8 cellular contexts compared by ENCODE assay signal in the genomic region with DNA sequence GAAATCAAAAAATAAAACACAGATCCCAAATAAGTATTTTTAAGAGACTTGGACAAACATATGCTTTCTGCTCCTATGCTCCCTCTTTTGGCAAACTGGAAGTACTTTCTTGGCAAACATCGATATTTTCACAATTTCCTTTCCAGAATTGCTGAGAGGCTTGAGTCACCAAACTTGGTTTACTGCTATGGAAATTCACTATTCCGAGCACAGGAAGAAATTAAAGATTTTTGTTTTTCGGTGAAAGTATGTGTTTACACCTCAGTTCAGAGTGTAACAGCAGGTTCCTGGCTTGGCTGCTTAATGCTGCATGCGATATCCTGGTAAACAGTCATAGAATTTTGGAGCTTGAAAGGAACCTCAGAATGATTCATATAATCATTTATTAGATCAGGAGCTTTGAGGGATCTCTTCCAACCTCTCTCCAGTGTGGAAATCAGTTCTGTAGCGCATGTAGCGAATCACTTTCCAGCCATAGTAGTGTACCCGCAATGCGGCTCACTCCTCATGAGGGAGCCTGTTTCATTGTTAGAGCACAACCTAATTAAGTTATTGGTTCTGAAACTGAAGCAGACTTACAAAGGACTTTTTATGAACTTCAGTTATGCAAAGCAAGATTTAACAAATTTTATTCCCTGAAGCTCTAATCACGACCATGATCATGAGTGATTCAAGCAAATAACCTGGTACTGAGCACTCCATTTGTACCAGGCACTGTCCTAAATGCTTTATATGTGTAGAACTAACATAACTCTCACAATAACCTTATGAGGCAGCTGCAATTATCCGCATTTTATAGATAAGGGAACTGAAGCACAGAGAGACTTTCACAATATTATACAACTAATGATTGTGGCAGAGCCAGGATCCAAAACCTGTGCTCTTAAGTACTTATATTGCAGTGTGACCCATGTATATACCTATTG. TPM values are rescaled to one million over a fixed set of nuclear protein-coding genes. Genes with fewer than 3 reads are reported as not detected.
DNase-seq lines count a peak whose midpoint lies in the region; ATAC-seq, FAIRE-seq and TF ChIP-seq lines count a peak whose summit lies in the region.

No MANE protein-coding gene starts in this region.

- no peak overlapping the region for H3K27ac Mint-ChIP-seq in astrocyte (ENCODE audit: unreplicated experiment)

- no peak overlapping the region for H3K4me3 Mint-ChIP-seq in astrocyte (ENCODE audit: unreplicated experiment)

- H3K27ac ChIP-seq in astrocyte (ENCODE audit: low read depth, low read length) (peak overlapping the region; percentile 44), stomach smooth muscle (ENCODE audit: low read length) (peak overlapping the region; percentile 25)

- peak overlapping the region; percentile 67 for H3K4me2 ChIP-seq in astrocyte (ENCODE audit: low read length)

- POLR2A ChIA-PET in AG04449 (lab: Yijun Ruan, JAX) (interaction anchor here (0.6 kb wide), 2 partner anchors 63 to 115 kb away, joined by 3 read pairs; no protein-coding TSS in a partner anchor), GM10248 (lab: Yijun Ruan, JAX) (no interaction called here)

- no peak for ATAC-seq in HG02623 (IDR thresholded peaks at IDR 0.05; ENCODE audit: unreplicated experiment)

- H3K27me3 ChIP-seq in astrocyte (ENCODE audit: insufficient read depth, low read length): no peaks in the 10 kb centered on the region
- H3K27me3 ChIP-seq in stomach smooth muscle (ENCODE audit: control insufficient read depth in 1 of 2, insufficient read depth in 2 of 2, low read length in 2 of 2): no peaks in the 10 kb centered on the region

- H3K36me3 Mint-ChIP-seq in astrocyte (ENCODE audit: low read depth, unreplicated experiment): no peaks in the 10 kb centered on the region

- H2AFZ ChIP-seq in astrocyte (ENCODE audit: low read depth, low read length): no peak overlapping the region

- H3K9me3 ChIP-seq in astrocyte (ENCODE audit: insufficient read depth, low read depth, low read length): no peaks in the 10 kb centered on the region
- no peaks in the 10 kb centered on the region for H3K9me3 ChIP-seq in stomach smooth muscle (ENCODE audit: control insufficient read depth in 2 of 2, low read length in 2 of 2)

- peaks cover 10% of the 10 kb centered on the region for H3K4me1 ChIP-seq in astrocyte (ENCODE audit: insufficient read depth, low read length)
- no peaks in the 10 kb centered on the region for H3K4me1 ChIP-seq in stomach smooth muscle (ENCODE audit: control insufficient read depth, insufficient read depth, low read length)

- H3K79me2 ChIP-seq in astrocyte (ENCODE audit: insufficient read depth, low read length): no peaks in the 10 kb centered on the region

- no peaks in the 10 kb centered on the region for H3K27me3 Mint-ChIP-seq in astrocyte (ENCODE audit: low read depth, unreplicated experiment)

- DNase-seq in AG04449 (ENCODE audit: low read depth, low spot score) (peak; percentile 54), HT1080 (ENCODE audit: low read depth) (peak; percentile 67), astrocyte (ENCODE audit: low read depth) (peak; percentile 77), iPS-NIHi11 (ENCODE audit: low spot score) (peak; percentile 26), GM10248 (ENCODE audit: extremely low spot score) (no peak), GM19239 (ENCODE audit: insufficient read length, low spot score) (no peak)

- CTCF ChIA-PET in AG04449 (lab: Yijun Ruan, JAX) (interaction anchor here (0.7 to 3.6 kb wide), 27 partner anchors 9 to 183 kb away, joined by 3 to 36 read pairs (median 4); no protein-coding TSS in a partner anchor), GM10248 (lab: Yijun Ruan, JAX) (interaction anchor here (1.1 to 2.2 kb wide), 4 partner anchors 8 to 125 kb away, joined by 3 to 6 read pairs (median 3); no protein-coding TSS in a partner anchor)

- peaks cover 2% of the 10 kb centered on the region for H3K4me1 Mint-ChIP-seq in astrocyte (ENCODE audit: low read depth, unreplicated experiment)

- no peak overlapping the region for H3K4me3 ChIP-seq in AG04449 (ENCODE audit: low read depth, low read length)
- peak overlapping the region; percentile 19 for H3K4me3 ChIP-seq in astrocyte (ENCODE audit: insufficient read depth, low read depth, low read length)
- H3K4me3 ChIP-seq in stomach smooth muscle (ENCODE audit: low read length in 2 of 2): peak overlapping the region in 1 of 2 donors; percentile 31

- no peaks in the 10 kb centered on the region for H3K9me3 Mint-ChIP-seq in astrocyte (ENCODE audit: unreplicated experiment)

- H3K9ac ChIP-seq in astrocyte (ENCODE audit: low read length): peak overlapping the region; percentile 7
- peak overlapping the region in 1 of 2 donors; percentile 14 for H3K9ac ChIP-seq in stomach smooth muscle (ENCODE audit: low read length in 2 of 2)

- no peaks in the 10 kb centered on the region for H4K20me1 ChIP-seq in astrocyte (ENCODE audit: insufficient read depth, low read length)

- H3K36me3 ChIP-seq in astrocyte (ENCODE audit: insufficient read depth, low read length): peaks cover 3% of the 10 kb centered on the region
- no peaks in the 10 kb centered on the region for H3K36me3 ChIP-seq in stomach smooth muscle (ENCODE audit: control insufficient read depth in 2 of 2, insufficient read depth in 2 of 2, low read length in 2 of 2)

- FAIRE-seq in astrocyte (lab: Jason Lieb, UNC) (peak; percentile 83), GM19239 (lab: Jason Lieb, UNC) (no peak)

- peak; percentile 69 for TF ChIP-seq CTCF in AG04449 (IDR thresholded peaks at IDR 0.05; ENCODE audit: insufficient read depth, low read length, missing control alignments)
- TF ChIP-seq CTCF in astrocyte (IDR thresholded peaks at IDR 0.05; ENCODE audit: insufficient read depth, low read depth, low read length): peak; percentile 71
- no peak for TF ChIP-seq CTCF in GM10248 (IDR thresholded peaks at IDR 0.05; ENCODE audit: control extremely low read depth, extremely low read depth, low read depth, missing control alignments)

RNA-seq across cellular contexts. Expression of a gene that starts 56.4 kb away (rescaled TPM):
- 93.8 and 114 TPM in 2 replicates for total RNA-seq in HT1080 (2014; rRNA removed; shearing (Covaris generic))
- polyA plus RNA-seq in HT1080 (2015; cell fraction: cytosol; rRNA removed): 108 and 138 TPM in 2 replicates
- 284 and 324 TPM in 2 replicates for polyA plus RNA-seq in HT1080 (2015; cell fraction: nucleus; rRNA removed)
- 262 TPM in 2 replicates for total RNA-seq in astrocyte

Comparison
In these comparisons a context has a peak if more than half of its experiments do, and no peak if none do; other contexts are left out.
1. DNase-seq: peak in AG04449 (single experiment), HT1080 (single experiment), astrocyte (single experiment) and iPS-NIHi11 (single experiment); none in GM10248 (single experiment) and GM19239 (single experiment).